Comparison of ENCODE assay signal across 15 cellular contexts in genomic region chr6:122408697-122409458, GRCh38. TPM values are rescaled to one million over a fixed set of nuclear protein-coding genes. Genes with fewer than 3 reads are reported as not detected.
DNase-seq lines count a peak whose midpoint lies in the region; ATAC-seq and TF ChIP-seq lines count a peak whose summit lies in the region.
"Had no signal": no experiment of that assay in that cellular context is flagged by ENCODE, and none has a peak within 500 bp of the region (broad histone marks: within the 10 kb centered on the region; RNA-seq: fewer than 3 reads in every experiment).

No MANE protein-coding gene starts in this region.

- peak overlapping the region; percentile 72 for H3K27ac Mint-ChIP-seq in activated T-helper 1 cell treated with anti-CD3 and anti-CD28 coated beads, Interleukin-12 subunit alpha, Interleukin-12 subunit beta, Interleukin-2, Interleukin-4 antibody, amounts not matched to agents 30 ng/mL and 10 ng/mL and 1 ng/mL, durations not matched to agents 14 hours and 24 hours and 36 hours
- peak overlapping the region; percentile 84 to 99 (median 93) for H3K27ac Mint-ChIP-seq in naive thymus-derived CD8-positive, alpha-beta T cell

- H3K9me3 Mint-ChIP-seq in activated T-helper 1 cell treated with anti-CD3 and anti-CD28 coated beads, Interleukin-12 subunit alpha, Interleukin-12 subunit beta, Interleukin-2, Interleukin-4 antibody, amounts not matched to agents 30 ng/mL and 10 ng/mL and 1 ng/mL, durations not matched to agents 14 hours and 24 hours and 36 hours = peaks cover 7% of the 10 kb centered on the region
- peaks cover 0 to 3% (median 0%) of the 10 kb centered on the region in 9 donors for H3K9me3 Mint-ChIP-seq in naive thymus-derived CD8-positive, alpha-beta T cell

- ATAC-seq in DND-41 (ENCODE audit: insufficient read depth, low read depth) = peak; percentile 87
- ATAC-seq in naive thymus-derived CD8-positive, alpha-beta T cell = peak; percentile 91 to 94
- ATAC-seq: pancreas had no signal

- intact Hi-C loops in activated T-helper 1 cell treated with anti-CD3 and anti-CD28 coated beads, Interleukin-12 subunit alpha, Interleukin-12 subunit beta, Interleukin-2, Interleukin-4 antibody, amounts not matched to agents 30 ng/mL and 10 ng/mL and 1 ng/mL, durations not matched to agents 14 hours and 24 hours and 36 hours (cut with micrococcal nuclease) = loop anchor here (1.0 to 2.0 kb wide), 2 partner anchors 10 to 62 kb away; partner anchors contain the start of genes HSF2 and SERINC1

- peaks cover 23% of the 10 kb centered on the region for H3K36me3 Mint-ChIP-seq in activated T-helper 1 cell treated with anti-CD3 and anti-CD28 coated beads, Interleukin-12 subunit alpha, Interleukin-12 subunit beta, Interleukin-2, Interleukin-4 antibody, amounts not matched to agents 30 ng/mL and 10 ng/mL and 1 ng/mL, durations not matched to agents 14 hours and 24 hours and 36 hours (ENCODE audit: low read depth)
- H3K36me3 Mint-ChIP-seq in naive thymus-derived CD8-positive, alpha-beta T cell = peaks cover 9 to 19% (median 13%) of the 10 kb centered on the region in 3 donors

- H3K9ac ChIP-seq in BLaER1 treated with 17β-estradiol and CSF1 and Interleukin-3, amounts not matched to agents 10 nM and 100 nM = no peak overlapping the region
- H3K9ac ChIP-seq in DND-41 (ENCODE audit: low read depth, low read length) = peak overlapping the region; percentile 36; the same call in 1 of the 2 replicates

- no peak for DNase-seq in DND-41
- no peak for DNase-seq in activated T-helper 1 cell treated with anti-CD3 and anti-CD28 coated beads, Interleukin-12 subunit alpha, Interleukin-12 subunit beta, Interleukin-2, Interleukin-4 antibody, amounts not matched to agents 30 ng/mL and 10 ng/mL and 1 ng/mL, durations not matched to agents 14 hours and 24 hours and 36 hours (ENCODE audit: low spot score)
- DNase-seq in naive thymus-derived CD8-positive, alpha-beta T cell = peak in 4 of 10 donors; percentile 8 to 71 (median 64)
- DNase-seq in amniotic stem cell (lab: John Stamatoyannopoulos, UW) = no peak
- DNase-seq in NCI-H446 treated with DMSO at 0.1 percent for 48 hours (lab: John Stamatoyannopoulos, UW) = no peak
- no peak for DNase-seq in GM10248 (ENCODE audit: extremely low spot score)
- DNase-seq: activated gamma-delta T cell; GOT3; NCI-H1092; NCI-H748 treated with DMSO at 0.1 percent for 48 hours; pancreas; stimulated activated CD4-positive, alpha-beta T cell treated with anti-CD3 and anti-CD28 coated beads, Interleukin-4, amount 100 ng/mL, for 24 hours had no signal

- TF ChIP-seq CTCF in DND-41 (IDR thresholded peaks at IDR 0.05; ENCODE audit: borderline replicate concordance, extremely low read depth, low read length, poor library complexity, severe bottlenecking) (no peak), GM10248 (IDR thresholded peaks at IDR 0.05; ENCODE audit: control extremely low read depth, extremely low read depth, low read depth, missing control alignments) (no peak)

- peaks cover 96% of the 10 kb centered on the region for H3K79me2 ChIP-seq in DND-41 (ENCODE audit: insufficient read depth, low read length)

- H3K36me3 ChIP-seq in BLaER1 treated with 17β-estradiol and CSF1 and Interleukin-3, amounts not matched to agents 10 nM and 100 nM = peaks cover 17 to 64% (median 50%) of the 10 kb centered on the region in 11 experiments; a peak in 21 of 22 replicates
- H3K36me3 ChIP-seq in DND-41 (ENCODE audit: insufficient read depth, low read length) = peaks cover 23% of the 10 kb centered on the region
- H3K36me3 ChIP-seq: pancreas had no signal

- POLR2A ChIA-PET in naive thymus-derived CD8-positive, alpha-beta T cell (lab: Charles Lee) = interaction anchor here (1.6 to 2.7 kb wide), 2 partner anchors 10 to 63 kb away, joined by 7 to 12 read pairs; partner anchors contain the start of genes HSF2 and SERINC1
- POLR2A ChIA-PET in GM10248 (lab: Yijun Ruan, JAX) = no interaction called here

- no peaks in the 10 kb centered on the region for H3K27me3 Mint-ChIP-seq in activated T-helper 1 cell treated with anti-CD3 and anti-CD28 coated beads, Interleukin-12 subunit alpha, Interleukin-12 subunit beta, Interleukin-2, Interleukin-4 antibody, amounts not matched to agents 30 ng/mL and 10 ng/mL and 1 ng/mL, durations not matched to agents 14 hours and 24 hours and 36 hours (ENCODE audit: insufficient read depth)
- H3K27me3 Mint-ChIP-seq in naive thymus-derived CD8-positive, alpha-beta T cell = no peaks in the 10 kb centered on the region

- H3K27me3 ChIP-seq in BLaER1 treated with 17β-estradiol and CSF1 and Interleukin-3, amounts not matched to agents 10 nM and 100 nM = no peaks in the 10 kb centered on the region
- H3K27me3 ChIP-seq in DND-41 (ENCODE audit: insufficient read depth, low read length, poor library complexity) = no peaks in the 10 kb centered on the region
- H3K27me3 ChIP-seq: pancreas, SJSA1 had no signal

- H3K27ac ChIP-seq in BLaER1 treated with 17β-estradiol and CSF1 and Interleukin-3, amounts not matched to agents 10 nM and 100 nM = 0 out of 22 replicates have a peak overlapping the region, but pooled peaks of 1 of the 11 experiments have one; percentile 12
- H3K27ac ChIP-seq in DND-41 (ENCODE audit: low read length) = peak overlapping the region; percentile 64
- H3K27ac ChIP-seq: pancreas, PC-9, SJSA1 had no signal

- CTCF ChIA-PET in GM10248 (lab: Yijun Ruan, JAX) = interaction anchor here (1.0 to 1.6 kb wide), 4 partner anchors 8 to 82 kb away, joined by 3 to 5 read pairs (median 4); no protein-coding TSS in a partner anchor

- H3K4me3 ChIP-seq in BLaER1 treated with 17β-estradiol and CSF1 and Interleukin-3, amounts not matched to agents 10 nM and 100 nM = no peak overlapping the region
- peak overlapping the region in 1 of 2 experiments; percentile 11; a peak in 1 of 4 replicates for H3K4me3 ChIP-seq in DND-41 (ENCODE audit: low read depth in 1 of 2, low read length in 2 of 2)
- H3K4me3 ChIP-seq: pancreas, PC-9, SJSA1 had no signal

- H3K4me1 ChIP-seq in BLaER1 treated with 17β-estradiol and CSF1 and Interleukin-3, amounts not matched to agents 10 nM and 100 nM = peaks cover 0 to 38% (median 14%) of the 10 kb centered on the region in 10 experiments; a peak in 14 of 20 replicates
- peaks cover 55% of the 10 kb centered on the region for H3K4me1 ChIP-seq in DND-41 (ENCODE audit: insufficient read depth, low read length)
- H3K4me1 ChIP-seq: SJSA1 had no signal

- H3K4me1 Mint-ChIP-seq in activated T-helper 1 cell treated with anti-CD3 and anti-CD28 coated beads, Interleukin-12 subunit alpha, Interleukin-12 subunit beta, Interleukin-2, Interleukin-4 antibody, amounts not matched to agents 30 ng/mL and 10 ng/mL and 1 ng/mL, durations not matched to agents 14 hours and 24 hours and 36 hours (ENCODE audit: low read depth) = peaks cover 23% of the 10 kb centered on the region
- H3K4me1 Mint-ChIP-seq in naive thymus-derived CD8-positive, alpha-beta T cell = peaks cover 31 to 83% (median 80%) of the 10 kb centered on the region in 4 donors

- H3K4me3 Mint-ChIP-seq in activated T-helper 1 cell treated with anti-CD3 and anti-CD28 coated beads, Interleukin-12 subunit alpha, Interleukin-12 subunit beta, Interleukin-2, Interleukin-4 antibody, amounts not matched to agents 30 ng/mL and 10 ng/mL and 1 ng/mL, durations not matched to agents 14 hours and 24 hours and 36 hours = peak overlapping the region; percentile 65
- peak overlapping the region; percentile 67 to 90 (median 82) for H3K4me3 Mint-ChIP-seq in naive thymus-derived CD8-positive, alpha-beta T cell

- peak overlapping the region in 9 of 11 experiments; percentile 3 to 50 (median 33); a peak in 11 of 22 replicates for H3K4me2 ChIP-seq in BLaER1 treated with 17β-estradiol and CSF1 and Interleukin-3, amounts not matched to agents 10 nM and 100 nM
- H3K4me2 ChIP-seq in DND-41 (ENCODE audit: insufficient read depth, low read length) = peak overlapping the region; percentile 60
- H3K4me2 ChIP-seq: PC-9 had no signal

- H3K9me3 ChIP-seq in BLaER1 treated with 17β-estradiol and CSF1 and Interleukin-3, amounts not matched to agents 10 nM and 100 nM (replicated peaks in 1 of 11) = peaks cover 0 to 48% (median 26%) of the 10 kb centered on the region in 11 experiments; a peak in 18 of 22 replicates
- no peaks in the 10 kb centered on the region for H3K9me3 ChIP-seq in DND-41 (ENCODE audit: insufficient read depth, low read length, severe bottlenecking)
- H3K9me3 ChIP-seq: pancreas, SJSA1 had no signal

- peaks cover 0 to 25% (median 0%) of the 10 kb centered on the region in 11 experiments; a peak in 6 of 22 replicates for H4K20me1 ChIP-seq in BLaER1 treated with 17β-estradiol and CSF1 and Interleukin-3, amounts not matched to agents 10 nM and 100 nM
- peaks cover 21% of the 10 kb centered on the region; the same call in 1 of the 2 replicates for H4K20me1 ChIP-seq in DND-41 (ENCODE audit: insufficient read depth, low read length)

- H2AFZ ChIP-seq in DND-41 (ENCODE audit: low read depth, low read length) = peak overlapping the region; percentile 40; the same call in 1 of the 2 replicates
- H2AFZ ChIP-seq: PC-9 had no signal

RNA-seq across cellular contexts. Expression of gene HSF2, which starts 9.4 kb away (rescaled TPM):
- 14.7 and 15.3 TPM in 2 replicates for total RNA-seq in activated T-helper 1 cell treated with anti-CD3 and anti-CD28 coated beads, Interleukin-12 subunit alpha, Interleukin-12 subunit beta, Interleukin-2, Interleukin-4 antibody, amounts not matched to agents 30 ng/mL and 10 ng/mL and 1 ng/mL, durations not matched to agents 14 hours and 24 hours and 36 hours
- 10 to 100 TPM; 30.6 to 33.3 TPM for total RNA-seq in naive thymus-derived CD8-positive, alpha-beta T cell
- polyA plus RNA-seq in naive thymus-derived CD8-positive, alpha-beta T cell = 10 to 100 TPM; 17.9 to 32.6 (median 22.7) TPM
